9 cellular contexts compared by ENCODE assay signal in the genomic region with DNA sequence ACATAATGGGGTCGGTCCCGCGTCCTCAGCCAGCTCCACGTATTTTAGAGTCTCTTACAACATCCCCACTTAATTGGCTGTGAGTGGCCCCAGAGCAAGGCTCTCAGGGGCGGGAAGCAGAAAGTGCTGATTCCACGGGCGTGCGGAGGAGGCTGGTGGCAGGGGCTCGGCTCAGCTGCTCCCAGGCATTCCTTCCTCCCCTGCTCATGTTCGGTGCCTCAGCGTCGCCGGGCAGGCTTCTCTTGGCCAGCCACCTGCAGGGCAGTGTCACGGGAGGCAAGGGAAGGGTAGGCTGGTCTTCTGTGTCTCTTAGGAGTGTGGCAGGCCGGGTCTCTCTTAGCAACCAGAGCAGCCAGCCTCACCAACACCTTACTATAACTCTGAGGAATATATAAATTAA. TPM values are rescaled to one million over a fixed set of nuclear protein-coding genes. Genes with fewer than 3 reads are reported as not detected.
DNase-seq lines count a peak whose midpoint lies in the region; ATAC-seq and TF ChIP-seq lines count a peak whose summit lies in the region.
"Had no signal": no experiment of that assay in that cellular context is flagged by ENCODE, and none has a peak within 500 bp of the region (broad histone marks: within the 10 kb centered on the region; RNA-seq: fewer than 3 reads in every experiment).

No MANE protein-coding gene starts in this region.

- H3K9me3 ChIP-seq in muscle layer of duodenum (ENCODE audit: control insufficient read depth in 1 of 2, low read length in 2 of 2), result no peaks in the 10 kb centered on the region
- H3K9me3 ChIP-seq in upper lobe of left lung, result no peaks in the 10 kb centered on the region

- no peak for TF ChIP-seq EP300 in upper lobe of left lung (IDR thresholded peaks at IDR 0.05)

- peak; percentile 65 to 79 for ATAC-seq in upper lobe of left lung (ENCODE audit: low FRiP score in 2 of 2)
- no peak for ATAC-seq in HG03025 (IDR thresholded peaks at IDR 0.05; ENCODE audit: low FRiP score, unreplicated experiment)
- no peak for ATAC-seq in GM18517 (IDR thresholded peaks at IDR 0.05; ENCODE audit: unreplicated experiment)
- no peak for ATAC-seq in omental fat pad (ENCODE audit: low FRiP score)

- H3K36me3 ChIP-seq in muscle layer of duodenum (ENCODE audit: control insufficient read depth in 1 of 2, insufficient read depth in 2 of 2, low read length in 2 of 2) (peaks cover 0 to 4% of the 10 kb centered on the region in 2 donors), upper lobe of left lung (peaks cover 0 to 6% (median 1%) of the 10 kb centered on the region in 4 donors)

- no peak for TF ChIP-seq CTCF in upper lobe of left lung (IDR thresholded peaks at IDR 0.05)
- no peak for TF ChIP-seq CTCF in omental fat pad (IDR thresholded peaks at IDR 0.05)

- peaks cover 6 to 10% of the 10 kb centered on the region in 2 donors for H3K4me1 ChIP-seq in muscle layer of duodenum (ENCODE audit: control insufficient read depth in 1 of 2, insufficient read depth in 2 of 2, low read length in 2 of 2)
- H3K4me1 ChIP-seq in upper lobe of left lung, result peaks cover 49 to 63% (median 58%) of the 10 kb centered on the region in 4 donors

- H3K27ac ChIP-seq in muscle layer of duodenum (ENCODE audit: low read length), result peak overlapping the region; percentile 88
- peak overlapping the region; percentile 82 to 93 (median 86) for H3K27ac ChIP-seq in upper lobe of left lung

- DNase-seq in NCI-H1417 (lab: John Stamatoyannopoulos, UW) (peak in 2 of 3 experiments; percentile 1 to 40), NCI-H1417 treated with DMSO at 0.1 percent for 48 hours (lab: John Stamatoyannopoulos, UW) (no peak), fibroblast of gingiva (ENCODE audit: low read depth) (peak; percentile 26), upper lobe of left lung (peak; percentile 36 to 81), omental fat pad (ENCODE audit: low spot score) (no peak)
- DNase-seq: NCI-H2029 treated with DMSO at 0.1 percent for 48 hours had no signal

- peak in 1 of 4 donors; percentile 39 for TF ChIP-seq POLR2A in upper lobe of left lung (IDR thresholded peaks at IDR 0.05)

- H3K27me3 ChIP-seq in muscle layer of duodenum (ENCODE audit: low read depth, low read length), result no peaks in the 10 kb centered on the region
- no peaks in the 10 kb centered on the region for H3K27me3 ChIP-seq in upper lobe of left lung

- H3K4me3 ChIP-seq in muscle layer of duodenum (ENCODE audit: low read depth in 1 of 2, low read length in 2 of 2) (no peak overlapping the region), upper lobe of left lung (peak overlapping the region in 2 of 4 donors; percentile 44 to 45)

- WGBS in upper lobe of left lung, 2 donors, result 27 to 28% methylated on average over 8 to 15 of the region's 15 CpGs

RNA-seq across cellular contexts. Expression of a gene that starts 33.8 kb away (rescaled TPM):
- 10 to 100 TPM; 28.0 to 72.6 (median 35.1) TPM for total RNA-seq in upper lobe of left lung
- 10 to 100 TPM; 18.7 to 71.6 (median 26.8) TPM for total RNA-seq in omental fat pad

RNA-seq across cellular contexts. Expression of a gene that starts 53.5 kb away (rescaled TPM):
- total RNA-seq in upper lobe of left lung (100 to 1,000 TPM in 2 of 6 donors, 10 to 100 TPM in 4; 62.4 to 186 (median 77.4) TPM), omental fat pad (100 to 1,000 TPM in 1 of 4 donors, 10 to 100 TPM in 3; 79.2 to 129 (median 81.4) TPM)

RNA-seq across cellular contexts. Expression of a gene that starts 53.8 kb away (rescaled TPM):
- total RNA-seq in upper lobe of left lung, result 10 to 100 TPM in 2 of 6 donors, 1 to 10 TPM in 4; 4.3 to 27.2 (median 7.5) TPM
- total RNA-seq in omental fat pad, result 1 to 10 TPM; 4.1 to 8.7 (median 5.8) TPM

Comparison
In these comparisons a context has a peak if more than half of its experiments do, and no peak if none do; other contexts are left out.
1. DNase-seq: peak in NCI-H1417 (2 of 3), fibroblast of gingiva (single experiment) and upper lobe of left lung (2 of 2); none in NCI-H1417 treated with DMSO at 0.1 percent for 48 hours (single experiment) and omental fat pad (single experiment).
2. ATAC-seq: peak in upper lobe of left lung (2 of 2); none in HG03025 (single experiment), GM18517 (single experiment) and omental fat pad (single experiment).